23 cellular contexts compared by ENCODE assay signal in the genomic region with DNA sequence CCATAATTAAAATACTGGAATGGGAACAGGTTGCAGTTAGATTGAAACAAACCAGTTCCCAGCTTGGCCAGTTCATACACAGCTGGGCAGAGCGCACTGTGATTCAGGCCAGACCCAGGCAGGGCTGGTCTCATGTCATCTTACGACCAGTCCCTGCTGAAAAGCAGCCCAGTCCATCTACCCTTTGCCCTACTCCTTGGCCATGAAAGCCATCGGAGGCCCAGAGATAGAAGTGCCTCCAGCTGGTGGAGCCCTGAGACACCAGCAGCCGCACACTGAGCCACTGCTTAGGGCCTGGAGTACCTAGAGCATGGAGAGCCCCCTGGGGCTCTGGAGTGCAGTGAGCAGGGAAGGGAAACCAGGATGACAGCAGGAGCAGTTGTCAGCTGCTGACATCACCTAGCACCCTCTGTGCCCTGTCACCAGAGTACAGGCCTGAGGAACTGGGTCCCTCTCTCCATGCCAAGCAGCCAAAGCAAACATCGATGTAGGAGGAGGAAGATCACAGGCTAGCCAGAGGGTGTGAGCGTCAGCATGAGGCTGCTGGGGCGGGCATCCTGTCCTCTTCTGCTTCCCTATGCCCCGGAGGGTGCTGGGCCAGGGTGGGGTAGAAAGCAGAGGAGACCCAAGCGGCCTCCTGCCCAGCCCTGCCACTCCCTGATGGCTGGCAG. TPM values are rescaled to one million over a fixed set of nuclear protein-coding genes. Genes with fewer than 3 reads are reported as not detected.
DNase-seq lines count a peak whose midpoint lies in the region; ATAC-seq and TF ChIP-seq lines count a peak whose summit lies in the region.
"Had no signal": no experiment of that assay in that cellular context is flagged by ENCODE, and none has a peak within 500 bp of the region (broad histone marks: within the 10 kb centered on the region; RNA-seq: fewer than 3 reads in every experiment).

No MANE protein-coding gene starts in this region.

- H3K27me3 ChIP-seq in lower lobe of right lung (ENCODE audit: low read depth) (no peaks in the 10 kb centered on the region), Caco-2 (replicated peaks; ENCODE audit: control insufficient read depth, insufficient read depth, low read length) (no peaks in the 10 kb centered on the region)
- H3K27me3 ChIP-seq: ascending aorta, neural progenitor cell had no signal

- ATAC-seq in lower lobe of right lung (peak; percentile 17 to 36), HG03457 (IDR thresholded peaks at IDR 0.05; ENCODE audit: unreplicated experiment) (no peak)

- no TSS peak for BruUV-seq in Caco-2 (replicated peaks; lab: Mats Ljungman, UMichigan)

- H3K36me3 Mint-ChIP-seq in glutamatergic neuron (ENCODE audit: unreplicated experiment) = peaks cover 4% of the 10 kb centered on the region
- no peaks in the 10 kb centered on the region for H3K36me3 Mint-ChIP-seq in Caco-2 (ENCODE audit: insufficient read depth, unreplicated experiment)
- H3K36me3 Mint-ChIP-seq: neural progenitor cell had no signal

- H3K27ac Mint-ChIP-seq in glutamatergic neuron (ENCODE audit: unreplicated experiment) (no peak overlapping the region), Caco-2 (ENCODE audit: unreplicated experiment) (no peak overlapping the region)

- H3K27me3 Mint-ChIP-seq in glutamatergic neuron (ENCODE audit: unreplicated experiment) (peaks cover 5% of the 10 kb centered on the region), Caco-2 (ENCODE audit: insufficient read depth, unreplicated experiment) (no peaks in the 10 kb centered on the region)

- no peaks in the 10 kb centered on the region for H3K9me3 Mint-ChIP-seq in glutamatergic neuron (ENCODE audit: unreplicated experiment)
- no peaks in the 10 kb centered on the region for H3K9me3 Mint-ChIP-seq in Caco-2 (ENCODE audit: unreplicated experiment)

- DNase-seq in NCI-H510A treated with DMSO at 0.1 percent for 48 hours (lab: John Stamatoyannopoulos, UW) = peak; percentile 93
- peak; percentile 36 for DNase-seq in glutamatergic neuron
- DNase-seq in lower lobe of right lung = no peak
- no peak for DNase-seq in activated CD4-positive, CD25-positive, alpha-beta regulatory T cell (lab: John Stamatoyannopoulos, UW)
- DNase-seq in Caco-2 = no peak
- DNase-seq in middle frontal gyrus (ENCODE audit: extremely low spot score, low spot score) = no peak
- DNase-seq: ACHN; activated CD8-positive, alpha-beta memory T cell treated with anti-CD3 and anti-CD28 coated beads, Interleukin-2, amount 50 U/mL, for 48 hours; activated naive CD4-positive, alpha-beta T cell; C1 segment of cervical spinal cord; DMS 273 treated with DMSO at 0.1 percent for 48 hours; midbrain; NCI-H1436; NCI-H226; spleen had no signal

- H3K36me3 ChIP-seq in lower lobe of right lung (no peaks in the 10 kb centered on the region), Caco-2 (ENCODE audit: control insufficient read depth, insufficient read depth, low read length) (no peaks in the 10 kb centered on the region)
- H3K36me3 ChIP-seq: ascending aorta, neural progenitor cell, spleen had no signal

- TF ChIP-seq CTCF in C4-2B (conservative IDR thresholded peaks at IDR 0.05) (no peak; the same call in 1 of the 2 replicates), glutamatergic neuron (IDR thresholded peaks at IDR 0.05; ENCODE audit: partially characterized antibody, unreplicated experiment) (no peak), lower lobe of right lung (IDR thresholded peaks at IDR 0.05) (no peak), Caco-2 (IDR thresholded peaks at IDR 0.05; ENCODE audit: insufficient read depth in 1 of 2, low read depth in 1 of 2, low read length in 1 of 2, severe bottlenecking in 1 of 2, unreplicated experiment in 1 of 2) (no peak)

- H3K4me3 Mint-ChIP-seq in glutamatergic neuron (ENCODE audit: unreplicated experiment) = no peak overlapping the region
- H3K4me3 Mint-ChIP-seq in Caco-2 (ENCODE audit: unreplicated experiment) = no peak overlapping the region
- H3K4me3 Mint-ChIP-seq: neural progenitor cell had no signal

- peaks cover 21% of the 10 kb centered on the region for H3K4me1 ChIP-seq in lower lobe of right lung
- H3K4me1 ChIP-seq in Caco-2 = no peaks in the 10 kb centered on the region
- H3K4me1 ChIP-seq: ascending aorta had no signal

- POLR2A ChIA-PET in Caco-2 (lab: Charles Lee) = no interaction called here

- H3K9me3 ChIP-seq in lower lobe of right lung (no peaks in the 10 kb centered on the region), Caco-2 (no peaks in the 10 kb centered on the region)
- H3K9me3 ChIP-seq: ascending aorta, spleen had no signal

- H3K27ac ChIP-seq in C4-2B (peak overlapping the region; percentile 54), lower lobe of right lung (no peak overlapping the region)
- H3K27ac ChIP-seq: ascending aorta, neural progenitor cell, spleen had no signal

- CTCF ChIA-PET in Caco-2 (lab: Charles Lee) = interaction anchor here (0.6 kb wide), 1 partner anchor 154 kb away, joined by 3 read pairs; a partner anchor contains a TSS

- intact Hi-C loops in lower lobe of right lung (cut with DNase I) = loop anchor here (10.0 kb wide), 1 partner anchor 119 kb away; a partner anchor contains a TSS
- intact Hi-C loops in Caco-2 (cut with micrococcal nuclease; ENCODE audit: unreplicated experiment) = loop anchor here (10.0 kb wide), 1 partner anchor 49 kb away; a partner anchor contains a TSS

- H3K4me1 Mint-ChIP-seq in glutamatergic neuron (ENCODE audit: low read depth, unreplicated experiment) (peaks cover 2% of the 10 kb centered on the region), Caco-2 (ENCODE audit: low read depth, unreplicated experiment) (peaks cover 6% of the 10 kb centered on the region)

- H3K4me3 ChIP-seq in lower lobe of right lung (no peak overlapping the region), Caco-2 (ENCODE audit: low read depth, low read length) (no peak overlapping the region)
- H3K4me3 ChIP-seq: ascending aorta, neural progenitor cell, spleen had no signal

RNA-seq across cellular contexts. Expression of a gene that starts 34.2 kb away (rescaled TPM):
- total RNA-seq in glutamatergic neuron (ENCODE audit: unreplicated experiment) (not detected), lower lobe of right lung (197 TPM), Caco-2 (2022) (22.8 and 25.9 TPM in 2 replicates)
- total RNA-seq: ascending aorta; chondrocyte; H4; pulmonary artery endothelial cell; spleen; T-helper 1 cell treated with Interleukin-12 subunit alpha and Interleukin-12 subunit beta and Interleukin-4 antibody, amounts not matched to agents 30 ng/mL and 1 ng/mL, for 36 hours had no signal

RNA-seq across cellular contexts. Expression of a gene that starts 49.8 kb away (rescaled TPM):
- not detected for total RNA-seq in glutamatergic neuron (ENCODE audit: unreplicated experiment)
- total RNA-seq in lower lobe of right lung = 19.1 TPM
- 7.8 and 9.6 TPM in 2 replicates for total RNA-seq in Caco-2 (2022)
- total RNA-seq: ascending aorta; chondrocyte; H4; pulmonary artery endothelial cell; spleen; T-helper 1 cell treated with Interleukin-12 subunit alpha and Interleukin-12 subunit beta and Interleukin-4 antibody, amounts not matched to agents 30 ng/mL and 1 ng/mL, for 36 hours had no signal

Comparison
In these comparisons a context has a peak if more than half of its experiments do, and no peak if none do; other contexts are left out.
1. DNase-seq: peak in NCI-H510A treated with DMSO at 0.1 percent for 48 hours (single experiment) and glutamatergic neuron (single experiment); none in lower lobe of right lung (single experiment), activated CD4-positive, CD25-positive, alpha-beta regulatory T cell (0 of 4), Caco-2 (0 of 2) and middle frontal gyrus (single experiment).
2. RNA of a gene that starts 34.2 kb away (total RNA-seq): 197 TPM in lower lobe of right lung (single experiment) and 22.8 to 25.9 TPM in Caco-2; not detected in glutamatergic neuron (single experiment); every median in the first group is over 10 times any median in the second.